2 cellular contexts compared by ENCODE assay signal in the genomic region with DNA sequence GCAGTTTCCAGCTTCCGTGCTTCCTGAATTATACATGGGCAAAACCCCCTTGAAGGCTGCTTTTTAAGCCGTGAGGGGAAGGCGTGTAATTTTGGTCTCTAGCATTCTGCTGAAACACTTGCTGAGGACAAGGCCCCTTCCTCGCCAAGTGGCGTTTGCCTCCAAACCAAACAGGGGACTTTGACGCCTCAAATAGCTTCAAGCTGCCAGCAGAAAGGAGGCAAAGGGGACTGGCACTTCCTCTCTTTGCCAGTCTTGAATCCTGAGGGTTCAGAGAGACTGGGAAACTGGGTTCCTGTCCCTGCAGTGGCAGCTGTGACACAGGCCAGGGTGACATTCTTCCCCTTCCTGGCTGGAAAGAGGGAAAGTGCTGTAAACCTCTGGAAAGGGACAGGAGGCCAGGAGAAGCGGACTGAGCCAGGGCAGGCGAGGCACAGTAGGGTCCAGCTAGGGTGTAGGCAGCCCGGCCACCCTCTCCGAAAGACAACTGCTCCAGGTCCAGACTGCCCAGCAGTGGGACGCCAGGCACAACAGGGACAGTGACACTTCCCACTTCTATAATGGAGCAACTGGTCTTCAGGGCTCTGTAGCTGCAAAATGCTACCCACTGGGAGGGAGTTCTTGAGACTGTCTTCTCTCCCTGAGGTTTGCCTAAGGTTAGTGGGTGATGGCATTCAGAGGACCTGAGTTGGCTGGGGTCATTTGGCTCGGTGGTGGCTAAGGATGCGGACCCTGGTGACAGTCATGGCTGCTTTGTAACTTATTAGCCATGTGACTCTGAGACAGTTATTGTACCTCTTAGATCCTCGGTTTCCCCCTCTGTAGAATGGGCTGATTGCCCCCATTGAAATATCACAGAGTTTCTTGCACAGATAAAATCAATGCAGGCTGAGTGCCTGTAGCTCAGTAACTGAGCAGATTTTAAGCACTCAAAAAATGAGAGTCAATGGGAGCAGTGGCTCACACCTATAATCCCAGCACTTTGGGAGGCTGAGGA.
TF ChIP-seq lines count a peak whose summit lies in the region.

No MANE protein-coding gene starts in this region.

TF ChIP-seq in HepG2, 621 proteins besides CTCF, POLR2A, EP300 and RAD21:
- TF ChIP-seq ZNF629 (CRISPR knock-in tag; conservative IDR thresholded peaks at IDR 0.05): peak; percentile 58; the same call in 1 of the 2 replicates
- TF ChIP-seq, protein P1, sequence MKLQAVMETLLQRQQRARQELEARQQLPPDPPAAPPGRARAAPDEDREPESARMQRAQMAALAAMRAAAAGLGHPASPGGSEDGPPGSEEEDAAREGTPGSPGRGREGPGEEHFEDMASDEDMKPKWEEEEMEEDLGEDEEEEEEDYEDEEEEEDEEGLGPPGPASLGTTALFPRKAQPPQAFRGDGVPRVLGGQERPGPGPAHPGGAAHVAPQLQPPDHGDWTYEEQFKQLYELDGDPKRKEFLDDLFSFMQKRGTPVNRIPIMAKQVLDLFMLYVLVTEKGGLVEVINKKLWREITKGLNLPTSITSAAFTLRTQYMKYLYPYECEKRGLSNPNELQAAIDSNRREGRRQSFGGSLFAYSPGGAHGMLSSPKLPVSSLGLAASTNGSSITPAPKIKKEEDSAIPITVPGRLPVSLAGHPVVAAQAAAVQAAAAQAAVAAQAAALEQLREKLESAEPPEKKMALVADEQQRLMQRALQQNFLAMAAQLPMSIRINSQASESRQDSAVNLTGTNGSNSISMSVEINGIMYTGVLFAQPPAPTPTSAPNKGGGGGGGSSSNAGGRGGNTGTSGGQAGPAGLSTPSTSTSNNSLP (IDR thresholded peaks at IDR 0.05; ENCODE audit: low read depth, low read length): no peak
TF ChIP-seq in HepG2: peak in this region for 1.

TF ChIP-seq in HEK293T, 16 proteins besides CTCF, POLR2A, EP300 and RAD21:
- no peak for TF ChIP-seq ELF4 (IDR thresholded peaks at IDR 0.05)
- no peak for TF ChIP-seq LEF1 (IDR thresholded peaks at IDR 0.05; ENCODE audit: borderline replicate concordance)
- no peak for TF ChIP-seq FOXM1 (IDR thresholded peaks at IDR 0.05; ENCODE audit: borderline replicate concordance)
- no peak for TF ChIP-seq TARDBP (IDR thresholded peaks at IDR 0.05)
- no peak for TF ChIP-seq L3MBTL2 (conservative IDR thresholded peaks at IDR 0.05)
- no peak for TF ChIP-seq CTBP1 (IDR thresholded peaks at IDR 0.05; ENCODE audit: borderline replicate concordance)
- TF ChIP-seq FOXK2 (IDR thresholded peaks at IDR 0.05): no peak
- no peak for TF ChIP-seq ZNF384 (IDR thresholded peaks at IDR 0.05)
- no peak for TF ChIP-seq HDGF (IDR thresholded peaks at IDR 0.05; ENCODE audit: borderline replicate concordance)
- TF ChIP-seq, protein P2, sequence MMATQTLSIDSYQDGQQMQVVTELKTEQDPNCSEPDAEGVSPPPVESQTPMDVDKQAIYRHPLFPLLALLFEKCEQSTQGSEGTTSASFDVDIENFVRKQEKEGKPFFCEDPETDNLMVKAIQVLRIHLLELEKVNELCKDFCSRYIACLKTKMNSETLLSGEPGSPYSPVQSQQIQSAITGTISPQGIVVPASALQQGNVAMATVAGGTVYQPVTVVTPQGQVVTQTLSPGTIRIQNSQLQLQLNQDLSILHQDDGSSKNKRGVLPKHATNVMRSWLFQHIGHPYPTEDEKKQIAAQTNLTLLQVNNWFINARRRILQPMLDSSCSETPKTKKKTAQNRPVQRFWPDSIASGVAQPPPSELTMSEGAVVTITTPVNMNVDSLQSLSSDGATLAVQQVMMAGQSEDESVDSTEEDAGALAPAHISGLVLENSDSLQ (IDR thresholded peaks at IDR 0.05): no peak
- no peak for TF ChIP-seq ARNT (IDR thresholded peaks at IDR 0.05)
